Comparison of ENCODE assay signal across 8 cellular contexts in the genomic region with DNA sequence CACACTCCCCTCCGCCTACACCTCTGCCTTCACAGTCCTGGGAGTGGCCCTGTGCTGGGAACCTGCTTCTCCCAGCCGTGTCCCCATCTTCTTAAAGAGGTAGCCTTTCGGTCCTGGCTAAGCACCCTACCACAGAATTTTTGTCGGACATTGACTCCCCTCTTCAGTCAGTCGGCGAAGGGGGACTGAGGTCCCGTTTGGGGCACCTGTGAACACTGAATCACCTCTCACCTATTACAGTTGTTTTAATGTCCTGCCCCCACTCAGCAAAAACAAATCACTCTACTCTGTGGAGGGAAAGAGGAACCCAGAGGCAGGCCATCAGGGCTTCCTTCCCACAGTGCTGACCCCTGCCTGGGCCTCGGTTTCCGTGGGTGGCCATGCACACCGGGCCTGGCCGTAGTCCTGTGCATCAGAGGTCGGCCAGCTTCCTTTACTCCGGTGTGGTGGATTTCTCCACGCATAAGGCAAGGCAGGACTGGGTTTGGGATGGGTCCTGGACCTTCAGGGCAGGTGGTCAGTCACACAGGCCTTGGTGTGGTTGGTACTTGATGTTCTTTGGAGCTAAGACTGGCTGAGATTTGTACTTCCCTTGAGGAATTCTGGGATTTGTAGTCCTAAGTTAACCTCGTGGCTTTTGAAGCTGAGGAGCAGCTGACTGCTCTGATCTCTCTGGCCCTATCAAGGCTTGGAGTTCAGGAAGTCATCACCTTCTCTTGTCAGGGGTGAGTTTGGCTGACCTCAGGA. TPM values are rescaled to one million over a fixed set of nuclear protein-coding genes. Genes with fewer than 3 reads are reported as not detected.
DNase-seq lines count a peak whose midpoint lies in the region; ATAC-seq and TF ChIP-seq lines count a peak whose summit lies in the region.

No MANE protein-coding gene starts in this region.

- ATAC-seq in left ventricle myocardium superior = peak; percentile 53
- ATAC-seq in HG03457 (IDR thresholded peaks at IDR 0.05; ENCODE audit: unreplicated experiment) = no peak

- H3K4me3 ChIP-seq in GM12875 (ENCODE audit: low read depth, low read length) (peak overlapping the region; percentile 46), ascending aorta (peak overlapping the region; percentile 88 to 96), prostate gland (peak overlapping the region; percentile 51 to 78)

- H3K36me3 ChIP-seq in ascending aorta = peaks cover 31 to 41% of the 10 kb centered on the region in 2 donors
- peaks cover 5 to 16% of the 10 kb centered on the region in 2 donors for H3K36me3 ChIP-seq in prostate gland

- intact Hi-C loops in ascending aorta (cut with DNase I) = loop anchor here (1.0 to 10.0 kb wide), 4 partner anchors 22 to 702 kb away; partner anchors contain the start of genes ABCF3, EIF4G1 and KLHL24
- intact Hi-C loops in left ventricle myocardium superior (cut with micrococcal nuclease) = no loop called here
- intact Hi-C loops in prostate gland (cut with DNase I) = no loop called here

- no peaks in the 10 kb centered on the region for H3K27me3 ChIP-seq in ascending aorta
- no peaks in the 10 kb centered on the region for H3K27me3 ChIP-seq in prostate gland (replicated peaks; ENCODE audit: insufficient read depth)

- DNase-seq in AG08396 (ENCODE audit: low spot score) (peak; percentile 79), NCI-H2196 (lab: John Stamatoyannopoulos, UW; ENCODE audit: unreplicated experiment) (peak; percentile 92), ascending aorta (ENCODE audit: low spot score in 2 of 2) (peak in 1 of 2 donors; percentile 77), left ventricle myocardium superior (peak; percentile 52), prostate gland (ENCODE audit: low spot score) (peak; percentile 23), GDM1 (lab: John Stamatoyannopoulos, UW) (no peak)

- TF ChIP-seq POLR2A in prostate gland (IDR thresholded peaks at IDR 0.05) = peak; percentile 10

- H3K4me1 ChIP-seq in ascending aorta = peaks cover 7 to 16% of the 10 kb centered on the region in 2 donors
- peaks cover 14% of the 10 kb centered on the region for H3K4me1 ChIP-seq in prostate gland (replicated peaks)

- TF ChIP-seq CTCF in GM12875 (IDR thresholded peaks at IDR 0.05; ENCODE audit: borderline replicate concordance, insufficient read depth, low read depth, low read length) (no peak), ascending aorta (IDR thresholded peaks at IDR 0.05) (no peak), prostate gland (IDR thresholded peaks at IDR 0.05) (no peak)

- peak overlapping the region; percentile 97 to 99 for H3K27ac ChIP-seq in ascending aorta
- H3K27ac ChIP-seq in prostate gland = peak overlapping the region; percentile 94 to 97

- WGBS in prostate gland = 18% methylated on average over 15 of the region's 15 CpGs

- H3K9me3 ChIP-seq in ascending aorta (no peaks in the 10 kb centered on the region), prostate gland (no peaks in the 10 kb centered on the region)

RNA-seq across cellular contexts. Expression of gene FAM131A, which starts 0.7 kb away (rescaled TPM):
- 47.7 TPM for total RNA-seq in ascending aorta
- 41.0 TPM for total RNA-seq in left ventricle myocardium superior
- 10 to 100 TPM; 22.0 to 71.0 TPM for total RNA-seq in prostate gland

RNA-seq across cellular contexts. Expression of gene EIF4G1, which starts 22.3 kb away (rescaled TPM):
- total RNA-seq in ascending aorta (192 TPM), left ventricle myocardium superior (250 TPM), prostate gland (100 to 1,000 TPM; 331 to 370 TPM)

RNA-seq across cellular contexts. Expression of gene CLCN2, which starts 24.7 kb away (rescaled TPM):
- 31.2 TPM for total RNA-seq in ascending aorta
- 3.6 TPM for total RNA-seq in left ventricle myocardium superior
- 10 to 100 TPM in 1 of 2 donors, 1 to 10 TPM in 1; 4.9 to 47.5 TPM for total RNA-seq in prostate gland

RNA-seq across cellular contexts. Expression of gene POLR2H, which starts 24.9 kb away (rescaled TPM):
- 26.0 TPM for total RNA-seq in ascending aorta
- total RNA-seq in left ventricle myocardium superior = 26.0 TPM
- 10 to 100 TPM; 62.7 to 89.2 TPM for total RNA-seq in prostate gland

RNA-seq across cellular contexts. Expression of gene PSMD2, which starts 37.6 kb away (rescaled TPM):
- total RNA-seq in ascending aorta = 151 TPM
- total RNA-seq in left ventricle myocardium superior = 242 TPM
- total RNA-seq in prostate gland = 100 to 1,000 TPM; 230 to 272 TPM
